Comparison of ENCODE assay signal across 34 cellular contexts in the genomic region with DNA sequence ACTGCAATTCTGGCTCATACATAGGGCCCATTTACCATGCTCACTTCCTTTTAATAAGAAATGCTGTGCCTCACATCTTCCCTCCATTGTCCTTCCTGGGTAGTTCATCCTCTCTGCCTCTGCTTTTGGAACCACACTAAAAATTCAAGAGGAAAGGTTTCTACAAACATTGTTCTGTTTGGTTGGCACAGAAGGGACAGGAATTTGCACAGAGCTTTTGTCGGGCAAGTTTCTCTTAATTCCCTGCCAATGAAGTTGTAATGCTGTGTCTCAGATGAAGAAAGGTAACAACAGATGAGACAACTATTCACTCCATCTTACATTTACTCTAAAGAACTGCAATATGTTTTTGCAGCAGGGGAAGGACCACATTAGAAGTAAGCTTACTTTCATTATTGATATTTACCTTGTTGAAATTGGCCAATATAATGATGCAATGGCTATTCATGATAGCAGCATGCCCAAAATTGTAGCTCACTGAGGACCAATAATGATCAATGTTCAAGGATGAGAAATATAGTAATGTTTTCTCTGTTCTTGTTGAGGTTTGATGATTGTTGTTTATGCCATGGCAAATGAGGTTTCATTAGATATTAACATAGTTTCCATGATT.
"Had no signal": no experiment of that assay in that cellular context is flagged by ENCODE, and none has a peak within 500 bp of the region (broad histone marks: within the 10 kb centered on the region; RNA-seq: fewer than 3 reads in every experiment).

No MANE protein-coding gene starts in this region.

- H3K36me3 ChIP-seq: breast epithelium, cardiac muscle cell, WERI-Rb-1 had no signal

- H3K27ac ChIP-seq: breast epithelium, cardiac muscle cell, coronary artery, dorsolateral prefrontal cortex, WERI-Rb-1 had no signal

- H3K4me1 ChIP-seq: breast epithelium had no signal

- H3K27me3 Mint-ChIP-seq: activated B cell treated with CpG ODN at 0.5 μM for 24 hours; brain; dendritic cell treated with granulocyte-macrophage colony-stimulating factor and Interleukin-4, amounts not matched to agents 40 ng/mL and 50 ng/mL, for 4 days had no signal

- H3K4me3 Mint-ChIP-seq: activated B cell treated with CpG ODN at 0.5 μM for 24 hours; activated CD8-positive, alpha-beta T cell treated with anti-CD3 and anti-CD28 coated beads for 36 hours; activated naive CD8-positive, alpha-beta T cell; activated T-cell treated with anti-CD3 and anti-CD28 coated beads, Interleukin-2, amount 50 U/mL, for 4 hours; activated T-helper 17 cell treated with anti-CD3 and anti-CD28 coated beads, Interleukin-2, amount 50 U/mL, for 72 hours; brain; central memory CD8-positive, alpha-beta T cell; dendritic cell treated with granulocyte-macrophage colony-stimulating factor and Interleukin-4, amounts not matched to agents 40 ng/mL and 50 ng/mL, for 4 days; endodermal cell; T-helper 17 cell; T-helper 2 cell treated with Interferon-gamma antibody and Interleukin-4, amounts not matched to agents 5 μg/mL and 100 μg/mL, for 36 hours had no signal

- ATAC-seq: activated CD4-positive, CD25-positive, alpha-beta regulatory T cell treated with anti-CD3 and anti-CD28 coated beads, Interleukin-2, amount 50 U/mL, for 24 hours; activated CD8-positive, alpha-beta T cell treated with anti-CD3 and anti-CD28 coated beads for 36 hours; activated T-cell treated with anti-CD3 and anti-CD28 coated beads, Interleukin-2, amount 50 U/mL, for 4 hours; activated T-helper 17 cell treated with anti-CD3 and anti-CD28 coated beads, Interleukin-2, amount 50 U/mL, for 72 hours; esophagus mucosa; T-helper 17 cell had no signal

- DNase-seq: activated B cell treated with CpG ODN at 0.5 μM for 24 hours; activated CD4-positive, alpha-beta T cell treated with anti-CD3 and anti-CD28 coated beads for 48 hours; activated CD4-positive, alpha-beta T cell treated with anti-CD3 and anti-CD28 coated beads, Interleukin-2, amount 50 U/mL, for 1 hour; activated CD4-positive, alpha-beta T cell treated with anti-CD3 and anti-CD28 coated beads, Interleukin-2, amount 50 U/mL, for 48 hours; activated CD8-positive, alpha-beta memory T cell treated with anti-CD3 and anti-CD28 coated beads for 24 hours; activated CD8-positive, alpha-beta T cell treated with anti-CD3 and anti-CD28 coated beads for 36 hours; activated effector memory CD4-positive, alpha-beta T cell treated with Interleukin-2 at 50 U/mL for 16 hours; activated gamma-delta T cell treated with Interleukin-2 at 50 U/mL for 16 hours; activated naive CD4-positive, alpha-beta T cell treated with anti-CD3 and anti-CD28 coated beads, Interleukin-2, amount 50 U/mL, for 16 hours; activated naive CD4-positive, alpha-beta T cell treated with Interleukin-2 at 50 U/mL for 16 hours; activated T-cell treated with anti-CD3 and anti-CD28 coated beads, Interleukin-2, amount 50 U/mL, for 4 hours; amniotic stem cell; aorta; dorsolateral prefrontal cortex; effector memory CD4-positive, alpha-beta T cell; endodermal cell; foreskin fibroblast; head of caudate nucleus; T-helper 1 cell; T-helper 17 cell; T1000; WERI-Rb-1 had no signal

- H3K4me1 Mint-ChIP-seq: activated B cell treated with CpG ODN at 0.5 μM for 24 hours; activated T-helper 17 cell treated with anti-CD3 and anti-CD28 coated beads, Interleukin-2, amount 50 U/mL, for 72 hours; central memory CD8-positive, alpha-beta T cell; endodermal cell; T-helper 17 cell had no signal

- H3K27ac Mint-ChIP-seq: activated B cell treated with CpG ODN at 0.5 μM for 24 hours; activated CD8-positive, alpha-beta T cell treated with anti-CD3 and anti-CD28 coated beads for 36 hours; activated naive CD8-positive, alpha-beta T cell; activated T-helper 17 cell treated with anti-CD3 and anti-CD28 coated beads, Interleukin-2, amount 50 U/mL, for 72 hours; brain; dendritic cell treated with granulocyte-macrophage colony-stimulating factor and Interleukin-4, amounts not matched to agents 40 ng/mL and 50 ng/mL, for 4 days; endodermal cell; T-helper 17 cell; T-helper 2 cell treated with Interferon-gamma antibody and Interleukin-4, amounts not matched to agents 5 μg/mL and 100 μg/mL, for 36 hours had no signal

- H3K4me3 ChIP-seq: breast epithelium, cardiac muscle cell, coronary artery, dorsolateral prefrontal cortex had no signal

- H3K27me3 ChIP-seq: breast epithelium, cardiac muscle cell had no signal

- FAIRE-seq: frontal cortex had no signal
